In the genomic region with DNA sequence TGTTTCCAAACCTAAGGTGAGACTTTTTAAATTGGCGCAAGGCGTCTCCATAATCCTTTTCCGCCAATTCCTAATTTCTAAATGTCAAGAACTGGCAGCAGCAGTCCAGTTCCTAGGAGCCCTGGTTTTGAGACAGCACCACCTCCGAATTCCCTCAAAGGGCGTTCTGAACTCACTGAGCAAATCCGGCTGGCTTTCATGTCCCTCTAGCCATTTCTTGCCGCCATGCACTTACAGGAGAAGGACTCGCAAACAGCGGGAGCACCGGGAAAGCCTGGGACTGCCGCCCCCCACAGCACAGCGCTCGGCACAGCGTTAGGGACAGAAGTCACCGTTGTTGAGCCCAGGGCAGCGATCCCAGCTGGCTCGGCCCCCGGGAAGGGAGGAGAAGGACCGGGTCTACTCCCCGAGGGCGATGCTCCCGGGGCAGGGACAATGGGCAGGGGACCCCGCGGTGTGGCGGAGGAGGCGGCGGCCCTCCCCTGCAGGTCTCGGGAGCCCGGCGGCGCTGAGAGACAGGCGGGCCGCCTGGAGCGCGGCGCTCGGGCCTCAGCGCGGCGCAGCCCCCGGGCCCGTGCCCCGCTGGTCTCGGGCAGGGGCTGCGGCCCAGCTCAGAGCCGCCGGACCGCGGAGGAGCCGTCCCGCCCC, we compare ENCODE assay signal across 8 cellular contexts. TPM values are rescaled to one million over a fixed set of nuclear protein-coding genes. Genes with fewer than 3 reads are reported as not detected.
DNase-seq lines count a peak whose midpoint lies in the region; ATAC-seq and TF ChIP-seq lines count a peak whose summit lies in the region.

No MANE protein-coding gene starts in this region.

- peak overlapping the region; percentile 21; the same call in 1 of the 2 replicates for H2BK20ac ChIP-seq in IMR-90 (ENCODE audit: low read depth, low read length)

- H3K56ac ChIP-seq in IMR-90 (ENCODE audit: extremely low read depth, insufficient read depth, low read length) = peak overlapping the region; percentile 72

- peak overlapping the region; percentile 65 for H2BK120ac ChIP-seq in IMR-90 (ENCODE audit: low read depth, low read length)

- H3K79me1 ChIP-seq in IMR-90 (ENCODE audit: low read depth in 1 of 2, low read length in 2 of 2) = peaks cover 9 to 54% of the 10 kb centered on the region in 2 experiments; a peak in 3 of 4 replicates

- H2AFZ ChIP-seq in IMR-90 (replicated peaks; ENCODE audit: low read length, poor library complexity) = peak overlapping the region; percentile 86

- DNase-seq in Calu3 = peak; percentile 56
- DNase-seq in IMR-90 = peak; percentile 48
- DNase-seq in SW480 (ENCODE audit: low spot score) = peak; percentile 64
- DNase-seq in caudate nucleus (lab: John Stamatoyannopoulos, UW) = peak in 59 of 61 donors; percentile 4 to 75 (median 49)
- peak; percentile 45 for DNase-seq in iris pigment epithelial cell (ENCODE audit: low read depth)
- DNase-seq in gastrocnemius medialis = peak; percentile 20 to 50
- DNase-seq in KG1 (lab: John Stamatoyannopoulos, UW) = no peak

- 0 out of 3 replicates have a peak overlapping the region, but pooled peaks have one; percentile 12 for H2BK15ac ChIP-seq in IMR-90 (ENCODE audit: low read depth, low read length)

- no TSS peak for BruUV-seq in Calu3 (replicated peaks; lab: Mats Ljungman, UMichigan)
- BruUV-seq in IMR-90 (replicated peaks; lab: Mats Ljungman, UMichigan) = no TSS peak

- peak overlapping the region in 1 of 2 experiments; percentile 38; a peak in 2 of 4 replicates for H4K8ac ChIP-seq in IMR-90 (ENCODE audit: low read depth in 2 of 2, low read length in 2 of 2)

- peak overlapping the region; percentile 92 for H3K14ac ChIP-seq in IMR-90 (replicated peaks; ENCODE audit: low read depth, low read length)

- H3K27ac Mint-ChIP-seq in Calu3 (ENCODE audit: unreplicated experiment) = peak overlapping the region; percentile 87

- H4K20me1 ChIP-seq in IMR-90 (ENCODE audit: insufficient read depth, low read length) = peaks cover 51% of the 10 kb centered on the region

- CTCF ChIA-PET in Calu3 (lab: Charles Lee) = interaction anchor here (1.1 to 2.1 kb wide), 6 partner anchors 20 to 211 kb away, joined by 4 to 6 read pairs (median 6); no protein-coding TSS in a partner anchor
- CTCF ChIA-PET in IMR-90 (lab: Yijun Ruan, JAX) = interaction anchor here (0.7 to 1.2 kb wide), 2 partner anchors 15 kb away, joined by 3 to 5 read pairs; no protein-coding TSS in a partner anchor

- H3K23ac ChIP-seq in IMR-90 (ENCODE audit: low read depth, low read length) = peak overlapping the region; percentile 80

- peaks cover 2% of the 10 kb centered on the region; the same call in 1 of the 2 replicates for H3K36me3 ChIP-seq in IMR-90 (ENCODE audit: control insufficient read depth, insufficient read depth, low read length)
- H3K36me3 ChIP-seq in gastrocnemius medialis = no peaks in the 10 kb centered on the region

- peak; percentile 3; the same call in 1 of the 2 replicates for TF ChIP-seq RAD21 in IMR-90 (IDR thresholded peaks at IDR 0.05; ENCODE audit: low read length)

- peak overlapping the region; percentile 38 for H2AK5ac ChIP-seq in IMR-90 (ENCODE audit: low read depth, low read length)

- peak overlapping the region; percentile 90 for H3K4me2 ChIP-seq in IMR-90 (ENCODE audit: low read depth, low read length)

- ATAC-seq in GM21423 (IDR thresholded peaks at IDR 0.05; ENCODE audit: unreplicated experiment) (peak; percentile 14), IMR-90 (ENCODE audit: low read depth) (peak; percentile 45), gastrocnemius medialis (peak; percentile 60 to 63)

- no peak for TF ChIP-seq CTCF in Calu3 (IDR thresholded peaks at IDR 0.05; ENCODE audit: unreplicated experiment)
- TF ChIP-seq CTCF in IMR-90 (conservative IDR thresholded peaks at IDR 0.05; ENCODE audit: low read depth, low read length) = no peak
- no peak for TF ChIP-seq CTCF in gastrocnemius medialis (IDR thresholded peaks at IDR 0.05 in 4 of 5, conservative IDR thresholded peaks at IDR 0.05 in 1 of 5)

- peak overlapping the region; percentile 35 for H4K91ac ChIP-seq in IMR-90 (ENCODE audit: insufficient read depth, low read depth, low read length)

- TF ChIP-seq POLR2A in IMR-90 (IDR thresholded peaks at IDR 0.05; ENCODE audit: low read depth, low read length) (no peak), gastrocnemius medialis (IDR thresholded peaks at IDR 0.05) (no peak)

- intact Hi-C loops in Calu3 (cut with micrococcal nuclease; ENCODE audit: unreplicated experiment) = no loop called here
- intact Hi-C loops in IMR-90 (cut with micrococcal nuclease) = loop anchor here (2.0 to 5.0 kb wide), 2 partner anchors 34 to 37 kb away; no protein-coding TSS in a partner anchor
- intact Hi-C loops in gastrocnemius medialis (cut with DNase I; ENCODE audit: low total_unique reads) = loop anchor here (1.0 to 2.0 kb wide), 4 partner anchors 17 to 52 kb away; no protein-coding TSS in a partner anchor

- H3K27me3 ChIP-seq in IMR-90 (ENCODE audit: control insufficient read depth, insufficient read depth, low read length) (no peaks in the 10 kb centered on the region), gastrocnemius medialis (no peaks in the 10 kb centered on the region)

- H4K5ac ChIP-seq in IMR-90 (ENCODE audit: low read depth, low read length) = peak overlapping the region; percentile 49

- H3K9me3 ChIP-seq in IMR-90 (ENCODE audit: control insufficient read depth, insufficient read depth, low read length) (no peaks in the 10 kb centered on the region), gastrocnemius medialis (no peaks in the 10 kb centered on the region)

- POLR2A ChIA-PET in IMR-90 (lab: Charles Lee; ENCODE audit: unreplicated experiment) = interaction anchor here (1.0 kb wide), 1 partner anchor 34 kb away, joined by 3 read pairs; no protein-coding TSS in a partner anchor

- peaks cover 24% of the 10 kb centered on the region for H3K4me1 ChIP-seq in IMR-90 (ENCODE audit: control insufficient read depth, insufficient read depth, low read length)
- peaks cover 46 to 47% of the 10 kb centered on the region in 2 donors for H3K4me1 ChIP-seq in gastrocnemius medialis

- H3K9me1 ChIP-seq in IMR-90 (ENCODE audit: insufficient read depth, low read length) = peaks cover 25% of the 10 kb centered on the region

- peaks cover 25% of the 10 kb centered on the region for H3K4me1 Mint-ChIP-seq in Calu3 (ENCODE audit: low read depth, unreplicated experiment)

- H3K18ac ChIP-seq in IMR-90 (ENCODE audit: low read depth, low read length) = peak overlapping the region; percentile 66

- dilution Hi-C loops in IMR-90 (cut with HindIII; ENCODE audit: low sequenced_read_pairs, unreplicated experiment) = no loop called here

- peak overlapping the region; percentile 97 for H3K9ac ChIP-seq in IMR-90 (ENCODE audit: low read depth, low read length)

- peak overlapping the region; percentile 89 for H2BK5ac ChIP-seq in IMR-90 (ENCODE audit: low read depth, low read length, poor library complexity, severe bottlenecking)

- 0% methylated on average over 9 of the region's 51 CpGs; no CpG with 5 or more reads in 1 of the 2 experiments for WGBS in IMR-90 (ENCODE audit: extremely low coverage in 2 of 2, insufficient read length in 1 of 2), 2 experiments

- peak overlapping the region; percentile 88 for H2AK9ac ChIP-seq in IMR-90 (replicated peaks; ENCODE audit: low read depth, low read length, poor library complexity)

- peak overlapping the region; percentile 78 for H3K4ac ChIP-seq in IMR-90 (ENCODE audit: low read depth, low read length)

- H3K4me3 ChIP-seq in IMR-90 (ENCODE audit: insufficient read depth, low read depth, low read length) (peak overlapping the region; percentile 90), gastrocnemius medialis (peak overlapping the region; percentile 75 to 83 (median 78))

- peak overlapping the region; percentile 92 for H3K4me3 Mint-ChIP-seq in Calu3 (ENCODE audit: low read depth, unreplicated experiment)

- no peaks in the 10 kb centered on the region for H3K9me3 Mint-ChIP-seq in Calu3 (ENCODE audit: low read depth, unreplicated experiment)

- no peaks in the 10 kb centered on the region for H3K27me3 Mint-ChIP-seq in Calu3 (ENCODE audit: unreplicated experiment)

- peaks cover 24% of the 10 kb centered on the region for H3K36me3 Mint-ChIP-seq in Calu3 (ENCODE audit: insufficient read depth, unreplicated experiment)

- in situ Hi-C loops in IMR-90 (cut with MboI; ENCODE audit: low sequenced_read_pairs) (no loop called here), gastrocnemius medialis (cut with MboI; ENCODE audit: low sequenced_read_pairs in 4 of 4) (no loop called here)

- H3K27ac ChIP-seq in IMR-90 (ENCODE audit: insufficient read depth, low read length) (peak overlapping the region; percentile 98), caudate nucleus (ENCODE audit: low read depth, low read length) (peak overlapping the region; percentile 95), gastrocnemius medialis (peak overlapping the region; percentile 86 to 97 (median 90))

TF ChIP-seq in IMR-90, 13 proteins besides CTCF, POLR2A, EP300 and RAD21 (continues in another document):
- TF ChIP-seq NFE2L2 (IDR thresholded peaks at IDR 0.05; ENCODE audit: low read depth, low read length) (no peak), BHLHE40 (IDR thresholded peaks at IDR 0.05; ENCODE audit: low read depth, low read length) (no peak), RFX5 (IDR thresholded peaks at IDR 0.05; ENCODE audit: low read depth, low read length) (no peak), MAFK (IDR thresholded peaks at IDR 0.05; ENCODE audit: low read depth, low read length) (no peak), MAZ (IDR thresholded peaks at IDR 0.05; ENCODE audit: borderline replicate concordance, low read depth, low read length) (no peak), CEBPB (IDR thresholded peaks at IDR 0.05; ENCODE audit: low read depth, low read length) (no peak), CHD1 (IDR thresholded peaks at IDR 0.05; ENCODE audit: low read depth, low read length) (no peak), SMC3 (IDR thresholded peaks at IDR 0.05; ENCODE audit: low read depth, low read length) (no peak; the same call in 1 of the 2 replicates), RCOR1 (IDR thresholded peaks at IDR 0.05; ENCODE audit: insufficient replicate concordance, low read length) (no peak), FOS (IDR thresholded peaks at IDR 0.05; ENCODE audit: low read depth, low read length) (no peak)
- TF ChIP-seq, protein P1, sequence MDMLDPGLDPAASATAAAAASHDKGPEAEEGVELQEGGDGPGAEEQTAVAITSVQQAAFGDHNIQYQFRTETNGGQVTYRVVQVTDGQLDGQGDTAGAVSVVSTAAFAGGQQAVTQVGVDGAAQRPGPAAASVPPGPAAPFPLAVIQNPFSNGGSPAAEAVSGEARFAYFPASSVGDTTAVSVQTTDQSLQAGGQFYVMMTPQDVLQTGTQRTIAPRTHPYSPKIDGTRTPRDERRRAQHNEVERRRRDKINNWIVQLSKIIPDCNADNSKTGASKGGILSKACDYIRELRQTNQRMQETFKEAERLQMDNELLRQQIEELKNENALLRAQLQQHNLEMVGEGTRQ (IDR thresholded peaks at IDR 0.05; ENCODE audit: low read depth, low read length) = no peak

RNA-seq across cellular contexts. Expression of a gene that starts 0.5 kb away (rescaled TPM):
- 67.2 and 85.6 TPM in 2 replicates for total RNA-seq in Calu3 (2022)
- 27.6 and 29.4 TPM in 2 replicates for total RNA-seq in IMR-90 (2012; rRNA removed)
- 60.1 and 65.0 TPM in 2 replicates for polyA plus RNA-seq in IMR-90 (2012; rRNA removed)
- polyA plus RNA-seq in IMR-90 (2012; cell fraction: cytosol; rRNA removed) = 40.0 and 40.7 TPM in 2 replicates
- 81.6 and 132 TPM in 2 replicates for polyA plus RNA-seq in IMR-90 (2012; cell fraction: nucleus; rRNA removed; ENCODE audit: low replicate concordance)
- 10 to 100 TPM; 20.0 to 31.5 (median 28.0) TPM for total RNA-seq in gastrocnemius medialis
